Comparison of ENCODE assay signal across 29 cellular contexts in genomic region chr9:133779081-133779480, GRCh38. TPM values are rescaled to one million over a fixed set of nuclear protein-coding genes. Genes with fewer than 3 reads are reported as not detected.
"Had no signal": no experiment of that assay in that cellular context is flagged by ENCODE, and none has a peak within 500 bp of the region (broad histone marks: within the 10 kb centered on the region; RNA-seq: fewer than 3 reads in every experiment).

No MANE protein-coding gene starts in this region.

- H3K27ac ChIP-seq: ascending aorta, body of pancreas, KMS-11 had no signal

- H3K27me3 ChIP-seq: ascending aorta, body of pancreas had no signal

- H3K4me3 ChIP-seq: ascending aorta, body of pancreas had no signal

- H3K4me3 Mint-ChIP-seq: activated CD8-positive, alpha-beta T cell treated with anti-CD3 and anti-CD28 coated beads, Interleukin-2, amount 10 ng/mL, durations not matched to agents 7 days and 5 days; activated naive CD4-positive, alpha-beta T cell treated with anti-CD3 and anti-CD28 coated beads, Interleukin-2, amount 50 U/mL, for 24 hours; activated T-cell treated with anti-CD3 and anti-CD28 coated beads, Interleukin-2, amount 50 U/mL, for 24 hours; activated T-helper 1 cell treated with anti-CD3 and anti-CD28 coated beads, Interleukin-12 subunit alpha, Interleukin-12 subunit beta, Interleukin-2, Interleukin-4 antibody, amounts not matched to agents 30 ng/mL and 10 ng/mL and 1 ng/mL, durations not matched to agents 14 hours and 24 hours and 36 hours; T-helper 17 cell; WTC11 had no signal

- DNase-seq: activated CD4-positive, alpha-beta T cell treated with anti-CD3 and anti-CD28 coated beads for 48 hours; activated CD4-positive, alpha-beta T cell treated with anti-CD3 and anti-CD28 coated beads, Interleukin-2, amount 50 U/mL, for 4 hours; activated CD4-positive, CD25-positive, alpha-beta regulatory T cell treated with anti-CD3 and anti-CD28 coated beads, Interleukin-2, amount 50 U/mL, for 72 hours; activated CD8-positive, alpha-beta T cell treated with anti-CD3 and anti-CD28 coated beads, Interleukin-2, amount 10 ng/mL, durations not matched to agents 7 days and 5 days; activated effector memory CD4-positive, alpha-beta T cell treated with Interleukin-2 at 50 U/mL for 16 hours; activated naive CD4-positive, alpha-beta T cell; activated T-cell treated with anti-CD3 and anti-CD28 coated beads, Interleukin-2, amount 50 U/mL, for 24 hours; body of pancreas; MV-4-11; NCI-H1092 treated with DMSO at 0.1 percent for 48 hours; NCI-H1417 treated with DMSO at 0.1 percent for 48 hours; NCI-H1694 treated with DMSO at 0.1 percent for 48 hours; NCI-H2029 treated with DMSO at 0.1 percent for 48 hours; NCI-H345; NCI-H510A; NCI-H526 treated with DMSO at 0.1 percent for 48 hours; NK-92 treated with Interleukin-12 subunit alpha and Interleukin-12 subunit beta, amount 100 ng/mL, for 24 hours; OCI-M1; RPMI8226; SIG-M5; T-helper 9 cell had no signal

- H3K27ac Mint-ChIP-seq: activated CD8-positive, alpha-beta T cell treated with anti-CD3 and anti-CD28 coated beads, Interleukin-2, amount 10 ng/mL, durations not matched to agents 7 days and 5 days; activated naive CD4-positive, alpha-beta T cell treated with anti-CD3 and anti-CD28 coated beads, Interleukin-2, amount 50 U/mL, for 24 hours; activated T-cell treated with anti-CD3 and anti-CD28 coated beads, Interleukin-2, amount 50 U/mL, for 24 hours; activated T-helper 1 cell treated with anti-CD3 and anti-CD28 coated beads, Interleukin-12 subunit alpha, Interleukin-12 subunit beta, Interleukin-2, Interleukin-4 antibody, amounts not matched to agents 30 ng/mL and 10 ng/mL and 1 ng/mL, durations not matched to agents 14 hours and 24 hours and 36 hours; T-helper 17 cell; WTC11 had no signal

- H3K4me2 ChIP-seq: KMS-11 had no signal

- H3K4me1 Mint-ChIP-seq: activated naive CD4-positive, alpha-beta T cell treated with anti-CD3 and anti-CD28 coated beads, Interleukin-2, amount 50 U/mL, for 24 hours; T-helper 17 cell; WTC11 had no signal

- ATAC-seq: activated CD8-positive, alpha-beta T cell treated with anti-CD3 and anti-CD28 coated beads, Interleukin-2, amount 10 ng/mL, durations not matched to agents 7 days and 5 days; body of pancreas; Panc1; T-helper 17 cell; WTC11 had no signal

- H3K4me1 ChIP-seq: ascending aorta had no signal

- H3K9me3 Mint-ChIP-seq: activated naive CD4-positive, alpha-beta T cell treated with anti-CD3 and anti-CD28 coated beads, Interleukin-2, amount 50 U/mL, for 24 hours; WTC11 had no signal

- H3K27me3 Mint-ChIP-seq: activated naive CD4-positive, alpha-beta T cell treated with anti-CD3 and anti-CD28 coated beads, Interleukin-2, amount 50 U/mL, for 24 hours; activated T-cell treated with anti-CD3 and anti-CD28 coated beads, Interleukin-2, amount 50 U/mL, for 24 hours; T-helper 17 cell had no signal

RNA-seq across cellular contexts. Expression of gene SARDH, which starts 40.9 kb away (rescaled TPM):
- total RNA-seq: MCF 10A had no signal
